ENCODE assay signal across 1 cellular context in the genomic region with DNA sequence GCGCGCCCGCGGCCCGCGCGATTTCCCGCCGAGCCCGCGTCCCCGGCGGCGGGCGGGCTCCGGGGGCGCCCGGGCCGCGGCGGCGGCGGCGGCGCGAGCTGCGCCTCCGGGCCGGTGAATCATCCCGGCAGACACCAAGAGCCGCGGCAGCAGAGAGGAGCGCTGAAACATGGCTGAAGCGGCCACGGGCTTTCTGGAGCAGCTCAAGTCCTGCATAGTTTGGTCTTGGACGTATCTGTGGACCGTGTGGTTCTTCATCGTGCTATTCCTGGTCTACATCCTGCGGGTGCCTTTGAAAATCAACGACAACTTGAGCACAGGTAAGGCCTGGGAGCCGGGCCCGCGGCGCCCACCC.
TF ChIP-seq lines count a peak whose summit lies in the region.

A gene with protein sequence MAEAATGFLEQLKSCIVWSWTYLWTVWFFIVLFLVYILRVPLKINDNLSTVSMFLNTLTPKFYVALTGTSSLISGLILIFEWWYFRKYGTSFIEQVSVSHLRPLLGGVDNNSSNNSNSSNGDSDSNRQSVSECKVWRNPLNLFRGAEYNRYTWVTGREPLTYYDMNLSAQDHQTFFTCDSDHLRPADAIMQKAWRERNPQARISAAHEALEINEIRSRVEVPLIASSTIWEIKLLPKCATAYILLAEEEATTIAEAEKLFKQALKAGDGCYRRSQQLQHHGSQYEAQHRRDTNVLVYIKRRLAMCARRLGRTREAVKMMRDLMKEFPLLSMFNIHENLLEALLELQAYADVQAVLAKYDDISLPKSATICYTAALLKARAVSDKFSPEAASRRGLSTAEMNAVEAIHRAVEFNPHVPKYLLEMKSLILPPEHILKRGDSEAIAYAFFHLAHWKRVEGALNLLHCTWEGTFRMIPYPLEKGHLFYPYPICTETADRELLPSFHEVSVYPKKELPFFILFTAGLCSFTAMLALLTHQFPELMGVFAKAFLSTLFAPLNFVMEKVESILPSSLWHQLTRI (plus strand): TSS at position 130 of the 355 bp plus-strand sequence. CDS start 40 bp downstream, at position 170.

TF ChIP-seq in HepG2, 621 proteins besides CTCF, POLR2A, EP300 and RAD21 (continued from another document):
- TF ChIP-seq, protein P1, sequence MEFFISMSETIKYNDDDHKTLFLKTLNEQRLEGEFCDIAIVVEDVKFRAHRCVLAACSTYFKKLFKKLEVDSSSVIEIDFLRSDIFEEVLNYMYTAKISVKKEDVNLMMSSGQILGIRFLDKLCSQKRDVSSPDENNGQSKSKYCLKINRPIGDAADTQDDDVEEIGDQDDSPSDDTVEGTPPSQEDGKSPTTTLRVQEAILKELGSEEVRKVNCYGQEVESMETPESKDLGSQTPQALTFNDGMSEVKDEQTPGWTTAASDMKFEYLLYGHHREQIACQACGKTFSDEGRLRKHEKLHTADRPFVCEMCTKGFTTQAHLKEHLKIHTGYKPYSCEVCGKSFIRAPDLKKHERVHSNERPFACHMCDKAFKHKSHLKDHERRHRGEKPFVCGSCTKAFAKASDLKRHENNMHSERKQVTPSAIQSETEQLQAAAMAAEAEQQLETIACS (CRISPR knock-in tag; IDR thresholded peaks at IDR 0.05), result peak; percentile 92
- TF ChIP-seq, protein P2, sequence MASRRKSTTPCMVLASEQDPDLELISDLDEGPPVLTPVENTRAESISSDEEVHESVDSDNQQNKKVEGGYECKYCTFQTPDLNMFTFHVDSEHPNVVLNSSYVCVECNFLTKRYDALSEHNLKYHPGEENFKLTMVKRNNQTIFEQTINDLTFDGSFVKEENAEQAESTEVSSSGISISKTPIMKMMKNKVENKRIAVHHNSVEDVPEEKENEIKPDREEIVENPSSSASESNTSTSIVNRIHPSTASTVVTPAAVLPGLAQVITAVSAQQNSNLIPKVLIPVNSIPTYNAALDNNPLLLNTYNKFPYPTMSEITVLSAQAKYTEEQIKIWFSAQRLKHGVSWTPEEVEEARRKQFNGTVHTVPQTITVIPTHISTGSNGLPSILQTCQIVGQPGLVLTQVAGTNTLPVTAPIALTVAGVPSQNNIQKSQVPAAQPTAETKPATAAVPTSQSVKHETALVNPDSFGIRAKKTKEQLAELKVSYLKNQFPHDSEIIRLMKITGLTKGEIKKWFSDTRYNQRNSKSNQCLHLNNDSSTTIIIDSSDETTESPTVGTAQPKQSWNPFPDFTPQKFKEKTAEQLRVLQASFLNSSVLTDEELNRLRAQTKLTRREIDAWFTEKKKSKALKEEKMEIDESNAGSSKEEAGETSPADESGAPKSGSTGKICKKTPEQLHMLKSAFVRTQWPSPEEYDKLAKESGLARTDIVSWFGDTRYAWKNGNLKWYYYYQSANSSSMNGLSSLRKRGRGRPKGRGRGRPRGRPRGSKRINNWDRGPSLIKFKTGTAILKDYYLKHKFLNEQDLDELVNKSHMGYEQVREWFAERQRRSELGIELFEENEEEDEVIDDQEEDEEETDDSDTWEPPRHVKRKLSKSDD (CRISPR knock-in tag; IDR thresholded peaks at IDR 0.05; ENCODE audit: low read depth), result no peak
- no peak for TF ChIP-seq FOXK2 (IDR thresholded peaks at IDR 0.05)
- TF ChIP-seq NFYC (CRISPR knock-in tag; IDR thresholded peaks at IDR 0.05), result no peak
- no peak for TF ChIP-seq MAZ (IDR thresholded peaks at IDR 0.05; ENCODE audit: borderline replicate concordance, low read depth, low read length)
- TF ChIP-seq MAZ (CRISPR knock-in tag; IDR thresholded peaks at IDR 0.05; ENCODE audit: low read depth), result peak; percentile 48
- peak; percentile 51 for TF ChIP-seq PHF8 (CRISPR knock-in tag; IDR thresholded peaks at IDR 0.05)
- peak; percentile 2; the same call in 1 of the 2 replicates for TF ChIP-seq ZNF563 (CRISPR knock-in tag; IDR thresholded peaks at IDR 0.05)
- 0 out of 2 replicates have a peak, but pooled peaks have one; percentile 11 for TF ChIP-seq HOXA3 (CRISPR knock-in tag; IDR thresholded peaks at IDR 0.05)
- TF ChIP-seq, protein P3, sequence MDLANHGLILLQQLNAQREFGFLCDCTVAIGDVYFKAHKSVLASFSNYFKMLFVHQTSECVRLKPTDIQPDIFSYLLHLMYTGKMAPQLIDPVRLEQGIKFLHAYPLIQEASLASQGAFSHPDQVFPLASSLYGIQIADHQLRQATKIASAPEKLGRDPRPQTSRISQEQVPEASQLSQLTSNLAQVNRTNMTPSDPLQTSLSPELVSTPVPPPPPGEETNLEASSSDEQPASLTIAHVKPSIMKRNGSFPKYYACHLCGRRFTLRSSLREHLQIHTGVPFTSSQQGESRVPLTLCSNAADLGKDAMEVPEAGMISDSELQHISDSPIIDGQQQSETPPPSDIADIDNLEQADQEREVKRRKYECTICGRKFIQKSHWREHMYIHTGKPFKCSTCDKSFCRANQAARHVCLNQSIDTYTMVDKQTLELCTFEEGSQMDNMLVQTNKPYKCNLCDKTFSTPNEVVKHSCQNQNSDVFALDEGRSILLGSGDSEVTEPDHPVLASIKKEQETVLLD (CRISPR knock-in tag; IDR thresholded peaks at IDR 0.05; ENCODE audit: low read depth), result peak; percentile 58; the same call in 1 of the 2 replicates
- TF ChIP-seq, protein P4, sequence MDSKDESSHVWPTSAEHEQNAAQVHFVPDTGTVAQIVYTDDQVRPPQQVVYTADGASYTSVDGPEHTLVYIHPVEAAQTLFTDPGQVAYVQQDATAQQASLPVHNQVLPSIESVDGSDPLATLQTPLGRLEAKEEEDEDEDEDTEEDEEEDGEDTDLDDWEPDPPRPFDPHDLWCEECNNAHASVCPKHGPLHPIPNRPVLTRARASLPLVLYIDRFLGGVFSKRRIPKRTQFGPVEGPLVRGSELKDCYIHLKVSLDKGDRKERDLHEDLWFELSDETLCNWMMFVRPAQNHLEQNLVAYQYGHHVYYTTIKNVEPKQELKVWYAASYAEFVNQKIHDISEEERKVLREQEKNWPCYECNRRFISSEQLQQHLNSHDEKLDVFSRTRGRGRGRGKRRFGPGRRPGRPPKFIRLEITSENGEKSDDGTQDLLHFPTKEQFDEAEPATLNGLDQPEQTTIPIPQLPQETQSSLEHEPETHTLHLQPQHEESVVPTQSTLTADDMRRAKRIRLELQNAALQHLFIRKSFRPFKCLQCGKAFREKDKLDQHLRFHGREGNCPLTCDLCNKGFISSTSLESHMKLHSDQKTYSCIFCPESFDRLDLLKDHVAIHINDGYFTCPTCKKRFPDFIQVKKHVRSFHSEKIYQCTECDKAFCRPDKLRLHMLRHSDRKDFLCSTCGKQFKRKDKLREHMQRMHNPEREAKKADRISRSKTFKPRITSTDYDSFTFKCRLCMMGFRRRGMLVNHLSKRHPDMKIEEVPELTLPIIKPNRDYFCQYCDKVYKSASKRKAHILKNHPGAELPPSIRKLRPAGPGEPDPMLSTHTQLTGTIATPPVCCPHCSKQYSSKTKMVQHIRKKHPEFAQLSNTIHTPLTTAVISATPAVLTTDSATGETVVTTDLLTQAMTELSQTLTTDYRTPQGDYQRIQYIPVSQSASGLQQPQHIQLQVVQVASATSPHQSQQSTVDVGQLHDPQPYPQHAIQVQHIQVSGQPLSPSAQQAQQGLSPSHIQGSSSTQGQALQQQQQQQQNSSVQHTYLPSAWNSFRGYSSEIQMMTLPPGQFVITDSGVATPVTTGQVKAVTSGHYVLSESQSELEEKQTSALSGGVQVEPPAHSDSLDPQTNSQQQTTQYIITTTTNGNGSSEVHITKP (CRISPR knock-in tag; IDR thresholded peaks at IDR 0.05; ENCODE audit: low read depth), result peak; percentile 69; the same call in 1 of the 2 replicates
- TF ChIP-seq SRSF4 (IDR thresholded peaks at IDR 0.05; ENCODE audit: low read depth, low read length, poor library complexity, severe bottlenecking), result no peak
- no peak for TF ChIP-seq ZNF12 (CRISPR knock-in tag; IDR thresholded peaks at IDR 0.05)
